Comparison of ENCODE assay signal across 9 cellular contexts in genomic region chr10:93554760-93555432, GRCh38. TPM values are rescaled to one million over a fixed set of nuclear protein-coding genes. Genes with fewer than 3 reads are reported as not detected.
DNase-seq lines count a peak whose midpoint lies in the region; ATAC-seq and TF ChIP-seq lines count a peak whose summit lies in the region.
"Had no signal": no experiment of that assay in that cellular context is flagged by ENCODE, and none has a peak within 500 bp of the region (broad histone marks: within the 10 kb centered on the region; RNA-seq: fewer than 3 reads in every experiment).

No MANE protein-coding gene starts in this region.

- intact Hi-C loops in aorta (cut with DNase I) = loop anchor here (2.0 to 5.0 kb wide), 3 partner anchors 126 to 262 kb away; no protein-coding TSS in a partner anchor

- H3K36me3 Mint-ChIP-seq in activated T-helper 17 cell treated with anti-CD3 and anti-CD28 coated beads, Interleukin-2, amount 50 U/mL, for 72 hours (ENCODE audit: low read depth) = no peaks in the 10 kb centered on the region
- no peaks in the 10 kb centered on the region for H3K36me3 Mint-ChIP-seq in osteocyte (ENCODE audit: unreplicated experiment)

- no peak overlapping the region for H3K4me3 Mint-ChIP-seq in activated T-helper 17 cell treated with anti-CD3 and anti-CD28 coated beads, Interleukin-2, amount 50 U/mL, for 72 hours
- no peak overlapping the region for H3K4me3 Mint-ChIP-seq in osteocyte (ENCODE audit: unreplicated experiment)
- H3K4me3 Mint-ChIP-seq: activated T-cell treated with anti-CD3 and anti-CD28 coated beads, Interleukin-2, amount 50 U/mL, for 4 hours had no signal

- peak; percentile 79 for TF ChIP-seq CTCF in osteocyte (IDR thresholded peaks at IDR 0.05)

- H3K9me3 ChIP-seq in aorta (ENCODE audit: control insufficient read depth, low read length) = no peaks in the 10 kb centered on the region

- no peaks in the 10 kb centered on the region for H3K27me3 ChIP-seq in aorta (ENCODE audit: control insufficient read depth in 1 of 2, insufficient read depth in 2 of 2, low read length in 1 of 2)

- no peak overlapping the region for H3K27ac Mint-ChIP-seq in activated T-helper 17 cell treated with anti-CD3 and anti-CD28 coated beads, Interleukin-2, amount 50 U/mL, for 72 hours
- H3K27ac Mint-ChIP-seq in osteocyte (ENCODE audit: unreplicated experiment) = no peak overlapping the region

- WGBS in aorta, 2 donors = 53 to 55% methylated on average over 14 of the region's 14 CpGs

- peaks cover 11% of the 10 kb centered on the region for H3K27me3 Mint-ChIP-seq in activated T-helper 17 cell treated with anti-CD3 and anti-CD28 coated beads, Interleukin-2, amount 50 U/mL, for 72 hours
- H3K27me3 Mint-ChIP-seq in osteocyte (ENCODE audit: unreplicated experiment) = no peaks in the 10 kb centered on the region

- DNase-seq in EH (ENCODE audit: low read depth) (peak; percentile 73), NOMO-1 treated with dmso at 0.1 percent for 144 hours (lab: John Stamatoyannopoulos, UW; ENCODE audit: unreplicated experiment) (peak; percentile 83), globus pallidus (ENCODE audit: low spot score) (peak; percentile 51), osteocyte (ENCODE audit: extremely low spot score, unreplicated experiment) (peak; percentile 89), aorta (peak; percentile 88 to 93)
- DNase-seq: activated T-cell treated with anti-CD3 and anti-CD28 coated beads, Interleukin-2, amount 50 U/mL, for 4 hours had no signal

- H3K9me3 Mint-ChIP-seq in activated T-helper 17 cell treated with anti-CD3 and anti-CD28 coated beads, Interleukin-2, amount 50 U/mL, for 72 hours = no peaks in the 10 kb centered on the region
- no peaks in the 10 kb centered on the region for H3K9me3 Mint-ChIP-seq in osteocyte (ENCODE audit: unreplicated experiment)
- H3K9me3 Mint-ChIP-seq: activated T-cell treated with anti-CD3 and anti-CD28 coated beads, Interleukin-2, amount 50 U/mL, for 4 hours had no signal

- no peak overlapping the region for H3K4me3 ChIP-seq in aorta (ENCODE audit: low read length in 2 of 2)

- H3K4me1 Mint-ChIP-seq in activated T-helper 17 cell treated with anti-CD3 and anti-CD28 coated beads, Interleukin-2, amount 50 U/mL, for 72 hours = no peaks in the 10 kb centered on the region
- H3K4me1 Mint-ChIP-seq in osteocyte (ENCODE audit: unreplicated experiment) = peaks cover 5% of the 10 kb centered on the region

- peak; percentile 61 for ATAC-seq in HG02885 (IDR thresholded peaks at IDR 0.05; ENCODE audit: poor library complexity, unreplicated experiment)
- peak; percentile 64 for ATAC-seq in activated T-helper 17 cell treated with anti-CD3 and anti-CD28 coated beads, Interleukin-2, amount 50 U/mL, for 72 hours (replicated peaks)
- peak; percentile 84 for ATAC-seq in aorta (ENCODE audit: low FRiP score)
- no peak for ATAC-seq in GM19035 (IDR thresholded peaks at IDR 0.05; ENCODE audit: unreplicated experiment)

- H3K4me1 ChIP-seq in aorta (ENCODE audit: control insufficient read depth in 1 of 2, insufficient read depth in 2 of 2, low read length in 2 of 2) = no peaks in the 10 kb centered on the region

- H3K36me3 ChIP-seq in aorta (ENCODE audit: control insufficient read depth in 1 of 2, insufficient read depth in 2 of 2, low read length in 1 of 2) = no peaks in the 10 kb centered on the region

- H3K27ac ChIP-seq in aorta (ENCODE audit: low read depth in 1 of 2, low read length in 2 of 2) = no peak overlapping the region

RNA-seq across cellular contexts. Expression of gene FFAR4, which starts 11.6 kb away (rescaled TPM):
- total RNA-seq in activated T-helper 17 cell treated with anti-CD3 and anti-CD28 coated beads, Interleukin-2, amount 50 U/mL, for 72 hours = not detected
- total RNA-seq in osteocyte = not detected in 2 replicates
- total RNA-seq in aorta = under 1 TPM; 0.12 to 0.16 TPM
- polyA plus RNA-seq in aorta = under 1 TPM in 1 of 2 donors, not detected in 1; 0.63 TPM
- total RNA-seq: activated T-cell treated with anti-CD3 and anti-CD28 coated beads, Interleukin-2, amount 50 U/mL, for 4 hours had no signal

RNA-seq across cellular contexts. Expression of gene RBP4, which starts 46.1 kb away (rescaled TPM):
- not detected for total RNA-seq in activated T-helper 17 cell treated with anti-CD3 and anti-CD28 coated beads, Interleukin-2, amount 50 U/mL, for 72 hours
- total RNA-seq in osteocyte (0.56 and 0.63 TPM in 2 replicates), aorta (10 to 100 TPM in 1 of 2 donors, 1 to 10 TPM in 1; 9.4 to 37.5 TPM)
- 10 to 100 TPM in 1 of 2 donors, 1 to 10 TPM in 1; 8.7 to 12.1 TPM for polyA plus RNA-seq in aorta

RNA-seq across cellular contexts. Expression of gene PDE6C, which starts 57.4 kb away (rescaled TPM):
- total RNA-seq in activated T-helper 17 cell treated with anti-CD3 and anti-CD28 coated beads, Interleukin-2, amount 50 U/mL, for 72 hours = not detected
- total RNA-seq in osteocyte = not detected in 2 replicates
- not detected for total RNA-seq in aorta
- polyA plus RNA-seq in aorta = not detected
- total RNA-seq: activated T-cell treated with anti-CD3 and anti-CD28 coated beads, Interleukin-2, amount 50 U/mL, for 4 hours had no signal

RNA-seq across cellular contexts. Expression of gene CEP55, which starts 58.5 kb away (rescaled TPM):
- 10 to 100 TPM; 47.8 to 73.8 TPM for total RNA-seq in activated T-helper 17 cell treated with anti-CD3 and anti-CD28 coated beads, Interleukin-2, amount 50 U/mL, for 72 hours
- total RNA-seq in osteocyte (8.6 and 9.5 TPM in 2 replicates), aorta (1 to 10 TPM in 1 of 2 donors, under 1 TPM in 1; 0.55 to 1.4 TPM)
- 1 to 10 TPM in 1 of 2 donors, under 1 TPM in 1; 0.43 to 2.8 TPM for polyA plus RNA-seq in aorta
